ENCODE assay signal across 8 cellular contexts in the genomic region with DNA sequence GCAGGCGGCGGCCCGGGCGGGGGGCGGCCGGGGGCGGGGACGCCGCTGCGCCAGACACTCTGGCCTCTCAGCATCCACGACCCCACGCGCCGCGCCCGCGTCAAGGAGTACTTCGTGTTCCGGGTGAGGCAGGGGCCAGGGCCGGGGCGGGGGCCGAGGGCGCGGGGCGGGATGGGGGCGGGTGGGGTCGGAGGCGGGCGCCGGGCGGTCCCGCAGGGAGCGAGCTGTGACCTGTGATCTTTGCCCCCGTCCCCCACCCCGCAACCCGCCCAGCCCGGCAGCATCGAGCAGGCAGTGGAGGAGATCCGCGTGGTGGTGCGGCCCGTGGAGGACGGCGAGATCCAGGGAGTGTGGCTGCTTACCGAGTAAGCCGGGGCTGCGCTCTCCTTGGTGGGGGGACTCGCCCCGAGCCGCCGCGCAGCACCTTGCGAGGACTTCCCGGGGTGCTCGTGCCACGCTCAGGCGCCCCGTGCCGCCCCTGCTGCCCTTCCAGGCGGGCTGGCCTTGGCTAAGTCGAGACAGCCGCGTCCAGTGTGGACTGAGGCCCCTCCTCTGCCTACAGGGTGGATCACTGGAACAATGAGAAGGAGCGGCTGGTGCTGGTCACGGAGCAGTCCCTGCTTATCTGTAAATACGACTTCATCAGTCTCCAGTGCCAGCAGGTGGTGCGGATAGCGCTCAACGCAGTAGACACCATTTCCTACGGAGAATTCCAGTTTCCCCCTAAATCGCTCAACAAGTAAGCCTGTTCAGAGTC. TPM values are rescaled to one million over a fixed set of nuclear protein-coding genes. Genes with fewer than 3 reads are reported as not detected.
DNase-seq lines count a peak whose midpoint lies in the region; ATAC-seq, FAIRE-seq and TF ChIP-seq lines count a peak whose summit lies in the region.

No MANE protein-coding gene starts in this region.

- ATAC-seq in GM19035 (IDR thresholded peaks at IDR 0.05; ENCODE audit: unreplicated experiment) (peak; percentile 15), GM18858 (IDR thresholded peaks at IDR 0.05; ENCODE audit: unreplicated experiment) (no peak)

- H3K4me3 ChIP-seq in endocrine pancreas (ENCODE audit: control insufficient read depth, insufficient read depth, low read length) (no peak overlapping the region), vagina (peak overlapping the region; percentile 94 to 99)

- H3K9me3 ChIP-seq in endocrine pancreas (ENCODE audit: control insufficient read depth, low read length) = no peaks in the 10 kb centered on the region
- no peaks in the 10 kb centered on the region for H3K9me3 ChIP-seq in vagina

- peak overlapping the region; percentile 58 for H3K9ac ChIP-seq in endocrine pancreas (ENCODE audit: control insufficient read depth, insufficient read depth, low read length)

- peaks cover 3% of the 10 kb centered on the region for H3K36me3 ChIP-seq in endocrine pancreas (ENCODE audit: control insufficient read depth, insufficient read depth, low read length)
- H3K36me3 ChIP-seq in vagina = peaks cover 0 to 32% of the 10 kb centered on the region in 2 donors

- H3K27ac ChIP-seq in vagina = peak overlapping the region; percentile 83

- no peaks in the 10 kb centered on the region for H3K4me1 ChIP-seq in endocrine pancreas (ENCODE audit: control insufficient read depth, insufficient read depth, low read length)
- H3K4me1 ChIP-seq in vagina = peaks cover 38% of the 10 kb centered on the region

- intact Hi-C loops in vagina (cut with DNase I) = no loop called here

- H3K27me3 ChIP-seq in endocrine pancreas (ENCODE audit: control insufficient read depth, insufficient read depth, low read length) (no peaks in the 10 kb centered on the region), vagina (no peaks in the 10 kb centered on the region)

- FAIRE-seq in HTR-8/SVneo (lab: Jason Lieb, UNC) = peak; percentile 38

- DNase-seq in AG08395 (ENCODE audit: low spot score) = peak; percentile 50
- peak; percentile 45 for DNase-seq in HTR-8/SVneo (ENCODE audit: insufficient read length, low spot score)
- peak; percentile 41 for DNase-seq in UCSD-AML1 (lab: John Stamatoyannopoulos, UW; ENCODE audit: unreplicated experiment)
- DNase-seq in mucosa of gallbladder (ENCODE audit: low spot score) = peak; percentile 77
- no peak for DNase-seq in vagina (ENCODE audit: extremely low spot score in 2 of 2)

- no peak for TF ChIP-seq POLR2A in vagina (IDR thresholded peaks at IDR 0.05)

- TF ChIP-seq CTCF in vagina (IDR thresholded peaks at IDR 0.05) = no peak

RNA-seq across cellular contexts. Expression of gene TPRG1L, which starts 0.5 kb away (rescaled TPM):
- total RNA-seq in mucosa of gallbladder = 96.5 TPM
- total RNA-seq in vagina = 44.9 TPM

RNA-seq across cellular contexts. Expression of gene MEGF6, which starts 14.0 kb away (rescaled TPM):
- total RNA-seq in mucosa of gallbladder = 43.4 TPM
- total RNA-seq in vagina = 37.6 TPM

RNA-seq across cellular contexts. Expression of gene WRAP73, which starts 24.6 kb away (rescaled TPM):
- total RNA-seq in mucosa of gallbladder (21.6 TPM), vagina (23.3 TPM)

RNA-seq across cellular contexts. Expression of gene TP73, which starts 27.0 kb away (rescaled TPM):
- total RNA-seq in mucosa of gallbladder = 0.17 TPM
- total RNA-seq in vagina = 8.1 TPM

Comparison
In these comparisons a context has a peak if more than half of its experiments do, and no peak if none do; other contexts are left out.
1. DNase-seq: peak in AG08395 (single experiment), HTR-8/SVneo (single experiment), UCSD-AML1 (single experiment) and mucosa of gallbladder (single experiment); none in vagina (0 of 2).